In genomic region chr14:92986254-92987147, GRCh38 we compare ENCODE assay signal across 9 cellular contexts.
A peak's percentile ranks its signal among the peaks of the same experiment; 100 is the strongest.
DNase-seq lines count a peak whose midpoint lies in the region; ATAC-seq lines count a peak whose summit lies in the region.
"Had no signal": no experiment of that assay in that cellular context is flagged by ENCODE, and none has a peak within 500 bp of the region (broad histone marks: within the 10 kb centered on the region; RNA-seq: fewer than 3 reads in every experiment).

No MANE protein-coding gene starts in this region.

- intact Hi-C loops in Right ventricle myocardium inferior (cut with DNase I) (no loop called here), cardiac septum (cut with DNase I) (no loop called here)
- intact Hi-C loops in naive thymus-derived CD4-positive, alpha-beta T cell (cut with micrococcal nuclease): no loop called here

- H3K36me3 ChIP-seq in naive thymus-derived CD4-positive, alpha-beta T cell (ENCODE audit: control insufficient read depth in 2 of 3, insufficient read depth in 3 of 3, low read length in 3 of 3): peaks cover 0 to 19% (median 0%) of the 10 kb centered on the region in 3 experiments

- H3K27me3 Mint-ChIP-seq in naive thymus-derived CD4-positive, alpha-beta T cell: no peaks in the 10 kb centered on the region
- H3K27me3 Mint-ChIP-seq: B cell had no signal

- H3K4me3 Mint-ChIP-seq in naive thymus-derived CD4-positive, alpha-beta T cell: no peak overlapping the region
- H3K4me3 Mint-ChIP-seq: B cell had no signal

- peaks cover 0 to 3% (median 0%) of the 10 kb centered on the region in 7 donors for H3K4me1 Mint-ChIP-seq in naive thymus-derived CD4-positive, alpha-beta T cell

- H3K36me3 Mint-ChIP-seq in naive thymus-derived CD4-positive, alpha-beta T cell: peaks cover 13 to 64% (median 38%) of the 10 kb centered on the region in 5 donors

- ATAC-seq in Right ventricle myocardium inferior (peak; percentile 85), GM19467 (IDR thresholded peaks at IDR 0.05; ENCODE audit: unreplicated experiment) (no peak)
- no peak for ATAC-seq in naive thymus-derived CD4-positive, alpha-beta T cell

- H3K9me3 ChIP-seq in naive thymus-derived CD4-positive, alpha-beta T cell (ENCODE audit: control insufficient read depth in 2 of 3, low read length in 3 of 3): peaks cover 0 to 6% (median 0%) of the 10 kb centered on the region in 3 experiments

- H3K27ac Mint-ChIP-seq in naive thymus-derived CD4-positive, alpha-beta T cell: no peak overlapping the region

- POLR2A ChIA-PET in naive thymus-derived CD4-positive, alpha-beta T cell (lab: Charles Lee): no interaction called here

- no peaks in the 10 kb centered on the region for H3K4me1 ChIP-seq in naive thymus-derived CD4-positive, alpha-beta T cell (ENCODE audit: control insufficient read depth in 2 of 2, insufficient read depth in 2 of 2, low read length in 2 of 2)

- CTCF ChIA-PET in naive thymus-derived CD4-positive, alpha-beta T cell (lab: Charles Lee): no interaction called here

- no peaks in the 10 kb centered on the region for H3K27me3 ChIP-seq in naive thymus-derived CD4-positive, alpha-beta T cell (ENCODE audit: control insufficient read depth in 2 of 2, insufficient read depth in 2 of 2, low read length in 2 of 2)

- no peak overlapping the region for H3K27ac ChIP-seq in naive thymus-derived CD4-positive, alpha-beta T cell (ENCODE audit: low read depth, low read length)

- H3K4me3 ChIP-seq in naive thymus-derived CD4-positive, alpha-beta T cell (ENCODE audit: low read length): no peak overlapping the region

- DNase-seq in Right ventricle myocardium inferior (ENCODE audit: missing footprints): no peak
- no peak for DNase-seq in cardiac septum (ENCODE audit: low spot score)
- DNase-seq in dedifferentiated amniotic fluid mesenchymal stem cell (ENCODE audit: extremely low spot score): peak; percentile 26
- DNase-seq in midbrain (lab: John Stamatoyannopoulos, UW): peak; percentile 38
- DNase-seq in UCSD-AML1 (lab: John Stamatoyannopoulos, UW; ENCODE audit: unreplicated experiment): no peak
- DNase-seq in naive thymus-derived CD4-positive, alpha-beta T cell: no peak
- DNase-seq in NCI-H510A (lab: John Stamatoyannopoulos, UW): no peak

- peaks cover 0 to 6% (median 4%) of the 10 kb centered on the region in 11 donors for H3K9me3 Mint-ChIP-seq in naive thymus-derived CD4-positive, alpha-beta T cell

Comparison
In these comparisons a context has a peak if more than half of its experiments do, and no peak if none do; other contexts are left out.
1. DNase-seq: peak in dedifferentiated amniotic fluid mesenchymal stem cell (single experiment) and midbrain (single experiment); none in Right ventricle myocardium inferior (single experiment), cardiac septum (single experiment), UCSD-AML1 (single experiment), naive thymus-derived CD4-positive, alpha-beta T cell (0 of 9) and NCI-H510A (single experiment).